In genomic region chr14:93984987-93985410, GRCh38 we compare ENCODE assay signal across 8 cellular contexts. TPM values are rescaled to one million over a fixed set of nuclear protein-coding genes. Genes with fewer than 3 reads are reported as not detected.
DNase-seq lines count a peak whose midpoint lies in the region; ATAC-seq and TF ChIP-seq lines count a peak whose summit lies in the region.

No MANE protein-coding gene starts in this region.

- no peaks in the 10 kb centered on the region for H3K9me3 Mint-ChIP-seq in activated T-cell treated with anti-CD3 and anti-CD28 coated beads, Interleukin-2, amount 50 U/mL, for 4 hours
- no peaks in the 10 kb centered on the region for H3K9me3 Mint-ChIP-seq in stimulated activated naive CD8-positive, alpha-beta T cell treated with anti-CD3 and anti-CD28 coated beads, Interleukin-15, amount 100 ng/mL, for 72 hours

- peak; percentile 35 to 36 for ATAC-seq in activated T-cell treated with anti-CD3 and anti-CD28 coated beads, Interleukin-2, amount 50 U/mL, for 4 hours
- ATAC-seq in stimulated activated naive CD8-positive, alpha-beta T cell treated with anti-CD3 and anti-CD28 coated beads, Interleukin-15, amount 100 ng/mL, for 72 hours: no peak

- no peak for TF ChIP-seq POLR2A in uterus (IDR thresholded peaks at IDR 0.05)

- peak; percentile 73 for TF ChIP-seq CTCF in WERI-Rb-1 (IDR thresholded peaks at IDR 0.05; ENCODE audit: low read depth, low read length)
- peak in 2 of 4 experiments; percentile 46 to 51 for TF ChIP-seq CTCF in uterus (IDR thresholded peaks at IDR 0.05)

- H3K27me3 Mint-ChIP-seq in activated T-cell treated with anti-CD3 and anti-CD28 coated beads, Interleukin-2, amount 50 U/mL, for 4 hours (ENCODE audit: low read depth): no peaks in the 10 kb centered on the region
- H3K27me3 Mint-ChIP-seq in stimulated activated naive CD8-positive, alpha-beta T cell treated with anti-CD3 and anti-CD28 coated beads, Interleukin-15, amount 100 ng/mL, for 72 hours: peaks cover 11% of the 10 kb centered on the region

- intact Hi-C loops in uterus (cut with DNase I; ENCODE audit: low total_unique reads): no loop called here

- H3K36me3 ChIP-seq in WERI-Rb-1 (no peaks in the 10 kb centered on the region), uterus (no peaks in the 10 kb centered on the region)

- peaks cover 6% of the 10 kb centered on the region for H3K4me1 Mint-ChIP-seq in activated T-cell treated with anti-CD3 and anti-CD28 coated beads, Interleukin-2, amount 50 U/mL, for 4 hours (ENCODE audit: low read depth)
- H3K4me1 Mint-ChIP-seq in stimulated activated naive CD8-positive, alpha-beta T cell treated with anti-CD3 and anti-CD28 coated beads, Interleukin-15, amount 100 ng/mL, for 72 hours: peaks cover 64% of the 10 kb centered on the region

- H3K27me3 ChIP-seq in WERI-Rb-1 (ENCODE audit: insufficient read depth, low read depth, severe bottlenecking) (no peaks in the 10 kb centered on the region), uterus (no peaks in the 10 kb centered on the region)

- H3K9me3 ChIP-seq in WERI-Rb-1 (ENCODE audit: severe bottlenecking): no peaks in the 10 kb centered on the region
- no peaks in the 10 kb centered on the region for H3K9me3 ChIP-seq in uterus

- no peak overlapping the region for H3K4me3 Mint-ChIP-seq in activated T-cell treated with anti-CD3 and anti-CD28 coated beads, Interleukin-2, amount 50 U/mL, for 4 hours
- no peak overlapping the region for H3K4me3 Mint-ChIP-seq in stimulated activated naive CD8-positive, alpha-beta T cell treated with anti-CD3 and anti-CD28 coated beads, Interleukin-15, amount 100 ng/mL, for 72 hours

- H3K4me3 ChIP-seq in WERI-Rb-1 (ENCODE audit: low read depth, low read length) (no peak overlapping the region), uterus (no peak overlapping the region)

- no peak for DNase-seq in activated T-cell treated with anti-CD3 and anti-CD28 coated beads, Interleukin-2, amount 50 U/mL, for 4 hours
- no peak for DNase-seq in activated T-cell treated with anti-CD3 and anti-CD28 coated beads, Interleukin-2, amount 50 U/mL, for 1 hour
- DNase-seq in WERI-Rb-1 (peak; percentile 47), iPS DF 4.7 (ENCODE audit: extremely low read depth, low spot score) (peak; percentile 33), uterus (peak; percentile 51 to 59), DMS153 (lab: John Stamatoyannopoulos, UW) (no peak), NCI-H510A (lab: John Stamatoyannopoulos, UW) (no peak)
- DNase-seq in stimulated activated naive CD8-positive, alpha-beta T cell treated with anti-CD3 and anti-CD28 coated beads, Interleukin-15, amount 100 ng/mL, for 72 hours: no peak

- no peak overlapping the region for H3K27ac ChIP-seq in WERI-Rb-1
- H3K27ac ChIP-seq in uterus: peak overlapping the region in 1 of 2 donors; percentile 48

- H3K4me1 ChIP-seq in uterus: peaks cover 0 to 5% of the 10 kb centered on the region in 2 donors

- peak overlapping the region in 1 of 2 donors; percentile 87 for H3K27ac Mint-ChIP-seq in stimulated activated naive CD8-positive, alpha-beta T cell treated with anti-CD3 and anti-CD28 coated beads, Interleukin-15, amount 100 ng/mL, for 72 hours

- no peaks in the 10 kb centered on the region for H3K36me3 Mint-ChIP-seq in activated T-cell treated with anti-CD3 and anti-CD28 coated beads, Interleukin-2, amount 50 U/mL, for 4 hours (ENCODE audit: insufficient read depth)

RNA-seq across cellular contexts. Expression of gene ASB2, which starts 8.6 kb away (rescaled TPM):
- total RNA-seq in activated T-cell treated with anti-CD3 and anti-CD28 coated beads, Interleukin-2, amount 50 U/mL, for 4 hours: 1 to 10 TPM; 8.2 to 9.9 (median 9.8) TPM
- total RNA-seq in uterus: 10 to 100 TPM; 11.8 to 84.1 (median 21.0) TPM

RNA-seq across cellular contexts. Expression of gene CCDC197, which starts 12.1 kb away (rescaled TPM):
- total RNA-seq in activated T-cell treated with anti-CD3 and anti-CD28 coated beads, Interleukin-2, amount 50 U/mL, for 4 hours: under 1 TPM in 1 of 3 donors, not detected in 2; 0.35 TPM
- not detected for total RNA-seq in uterus

RNA-seq across cellular contexts. Expression of gene OTUB2, which starts 41.1 kb away (rescaled TPM):
- total RNA-seq in activated T-cell treated with anti-CD3 and anti-CD28 coated beads, Interleukin-2, amount 50 U/mL, for 4 hours: under 1 TPM; 0.50 to 0.54 (median 0.53) TPM
- 1 to 10 TPM in 1 of 4 donors, under 1 TPM in 1, not detected in 2; 0.37 to 3.8 TPM for total RNA-seq in uterus

RNA-seq across cellular contexts. Expression of gene FAM181A, which starts 57.9 kb away (rescaled TPM):
- not detected for total RNA-seq in activated T-cell treated with anti-CD3 and anti-CD28 coated beads, Interleukin-2, amount 50 U/mL, for 4 hours
- total RNA-seq in uterus: under 1 TPM in 1 of 4 donors, not detected in 3; 0.48 TPM

Comparison
In these comparisons a context has a peak if more than half of its experiments do, and no peak if none do; other contexts are left out.
1. DNase-seq: peak in WERI-Rb-1 (single experiment), iPS DF 4.7 (single experiment) and uterus (2 of 2); none in activated T-cell treated with anti-CD3 and anti-CD28 coated beads, Interleukin-2, amount 50 U/mL, for 4 hours (single experiment), activated T-cell treated with anti-CD3 and anti-CD28 coated beads, Interleukin-2, amount 50 U/mL, for 1 hour (single experiment), DMS153 (single experiment), stimulated activated naive CD8-positive, alpha-beta T cell treated with anti-CD3 and anti-CD28 coated beads, Interleukin-15, amount 100 ng/mL, for 72 hours (0 of 2) and NCI-H510A (single experiment).